ENCODE assay signal across 11 cellular contexts in the genomic region with DNA sequence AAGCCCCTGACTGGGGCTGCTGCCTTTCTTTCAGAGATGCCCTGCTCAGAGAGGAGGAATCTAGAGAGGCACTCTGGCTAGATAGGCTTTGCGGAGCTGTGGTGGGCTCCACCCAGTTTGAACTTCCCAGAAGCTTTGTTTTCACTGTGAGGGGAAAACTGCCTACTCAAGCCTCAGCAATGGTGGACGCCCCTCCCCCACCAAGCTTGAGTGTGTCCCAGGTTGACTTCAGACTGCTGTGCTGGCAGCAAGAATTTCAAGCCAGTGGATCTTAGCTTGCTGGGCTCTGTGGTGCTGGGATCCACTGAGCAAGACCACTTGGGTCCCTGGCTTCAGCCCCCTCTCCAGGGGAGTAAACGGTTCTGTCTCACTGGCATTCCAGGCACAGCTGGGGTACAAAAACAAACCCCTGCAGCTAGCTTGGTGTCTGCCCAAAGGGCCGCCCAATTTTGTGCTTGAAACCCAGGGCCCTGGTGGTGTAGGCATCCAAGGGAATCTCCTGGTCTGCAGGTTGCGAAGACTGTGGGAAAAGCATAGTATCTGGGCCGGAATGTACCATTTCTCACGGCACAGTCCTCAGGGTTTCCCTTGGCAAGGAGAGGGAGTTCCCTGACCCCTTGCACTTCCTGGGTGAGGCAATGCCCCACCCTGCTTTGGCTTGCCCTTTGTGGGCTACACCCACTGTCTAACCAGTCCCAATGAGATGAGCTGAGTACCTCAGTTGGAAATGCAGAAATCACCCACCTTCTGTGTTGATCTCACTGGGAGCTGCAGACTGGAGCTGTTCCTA. TPM values are rescaled to one million over a fixed set of nuclear protein-coding genes. Genes with fewer than 3 reads are reported as not detected.
A peak's percentile ranks its signal among the peaks of the same experiment; 100 is the strongest.
DNase-seq lines count a peak whose midpoint lies in the region; ATAC-seq, FAIRE-seq and TF ChIP-seq lines count a peak whose summit lies in the region.
"Not testable (repeated sequence)": the region's sequence is repeated elsewhere in the genome, so short reads cannot be mapped to it uniquely, and the experiment has no call there.
"Had no signal": no experiment of that assay in that cellular context is flagged by ENCODE, and none has a peak within 500 bp of the region (broad histone marks: within the 10 kb centered on the region; RNA-seq: fewer than 3 reads in every experiment).

No MANE protein-coding gene starts in this region.

- dilution Hi-C loops in keratinocyte (cut with MboI; ENCODE audit: extremely low pct_ligation_motif_present, low sequenced_read_pairs) = not testable (repeated sequence)

- H3K36me3 ChIP-seq in HCT116 (ENCODE audit: control insufficient read depth in 1 of 2, insufficient read depth in 2 of 2, low read length in 2 of 2); bronchial epithelial cell (ENCODE audit: control insufficient read depth, insufficient read depth, low read length); keratinocyte (ENCODE audit: control insufficient read depth in 2 of 2, extremely low read depth in 1 of 2, insufficient read depth in 2 of 2, low read length in 2 of 2); small intestine (ENCODE audit: control insufficient read depth in 2 of 2, insufficient read depth in 2 of 2, low read length in 2 of 2): not testable (repeated sequence)

- not testable (repeated sequence) for H3K9me1 ChIP-seq in keratinocyte (ENCODE audit: control insufficient read depth, extremely low read depth, insufficient read depth, low read length)

- not testable (repeated sequence) for BruUV-seq in HCT116 (replicated peaks; lab: Mats Ljungman, UMichigan)

- not testable (repeated sequence) for TF ChIP-seq POLR2A in A549 (IDR thresholded peaks at IDR 0.05; ENCODE audit: low read length); HCT116 (IDR thresholded peaks at IDR 0.05; ENCODE audit: borderline replicate concordance, extremely low read depth, insufficient read depth, insufficient read length)

- H3K4me2 ChIP-seq in A549 = peak overlapping the region; percentile 20; the same call in 1 of the 3 replicates
- H3K4me2 ChIP-seq in HCT116 (ENCODE audit: low read length) = peak overlapping the region; percentile 45
- peak overlapping the region; percentile 56 for H3K4me2 ChIP-seq in keratinocyte (ENCODE audit: control insufficient read depth, extremely low read depth, insufficient read depth, low read depth, low read length)

- DNase-seq in A549 (ENCODE audit: low read depth in 1 of 2, low spot score in 1 of 2) (peak in 1 of 2 experiments; percentile 73), NCI-H460 (ENCODE audit: extremely low read depth, low read depth) (peak; percentile 68), T-helper 17 cell (peak in 1 of 3 donors; percentile 25), bronchial epithelial cell (ENCODE audit: low read depth) (peak; percentile 79), epithelial cell of esophagus (ENCODE audit: low read depth) (peak; percentile 82), small intestine (peak; percentile 76)
- DNase-seq in HCT116 (ENCODE audit: low read depth, low spot score); keratinocyte (ENCODE audit: low read depth, low spot score): not testable (repeated sequence)

- intact Hi-C loops in HCT116 (cut with micrococcal nuclease) = not testable (repeated sequence)

- not testable (repeated sequence) for TF ChIP-seq EP300 in A549 (IDR thresholded peaks at IDR 0.05)

- 33% methylated on average over 5 of the region's 7 CpGs for WGBS in A549 (ENCODE audit: missing lambda C conversion rate)
- 53 to 60% (median 54%) methylated on average over 7 of the region's 7 CpGs for WGBS in small intestine, 3 donors

- ATAC-seq in A549 (peak in 1 of 2 experiments; percentile 76; a peak in 3 of 6 replicates), HCT116 (peak; percentile 68), T-helper 17 cell (peak; percentile 74)

- not testable (repeated sequence) for H3K4me3 ChIP-seq in A549; HCT116 (replicated peaks in 1 of 2; ENCODE audit: low read depth in 1 of 2, low read length in 2 of 2); bronchial epithelial cell (ENCODE audit: low read depth, low read length); epithelial cell of esophagus (ENCODE audit: low read length); keratinocyte (ENCODE audit: control insufficient read depth in 2 of 3, extremely low read depth in 1 of 3, insufficient read depth in 2 of 3, low read depth in 1 of 3, low read length in 3 of 3); small intestine (ENCODE audit: low read depth in 1 of 2, low read length in 2 of 2)

- CTCF ChIA-PET in A549 (lab: Yijun Ruan, JAX) = interaction anchor here (1.0 kb wide), 1 partner anchor 74 kb away, joined by 3 read pairs; no protein-coding TSS in a partner anchor
- CTCF ChIA-PET in HCT116 (lab: Charles Lee) = not testable (repeated sequence)

- H3K9ac ChIP-seq in HCT116 (ENCODE audit: low read length); keratinocyte (ENCODE audit: control insufficient read depth, extremely low read depth, insufficient read depth, low read length): not testable (repeated sequence)

- not testable (repeated sequence) for H3K27ac Mint-ChIP-seq in T-helper 17 cell

- not testable (repeated sequence) for FAIRE-seq in A549 (lab: Jason Lieb, UNC); bronchial epithelial cell (lab: Jason Lieb, UNC); keratinocyte (lab: Jason Lieb, UNC); small intestine (lab: Jason Lieb, UNC)

- not testable (repeated sequence) for H3K27me3 ChIP-seq in HCT116 (ENCODE audit: insufficient read depth, low read length); bronchial epithelial cell (ENCODE audit: control insufficient read depth, insufficient read depth, low read length); keratinocyte (ENCODE audit: control insufficient read depth, extremely low read depth, insufficient read depth, low read length); small intestine (ENCODE audit: control insufficient read depth in 2 of 2, insufficient read depth in 2 of 2, low read length in 2 of 2)

- not testable (repeated sequence) for H3K4me3 Mint-ChIP-seq in T-helper 17 cell

- H3K36me3 Mint-ChIP-seq in T-helper 17 cell (ENCODE audit: low read depth) = not testable (repeated sequence)

- TF ChIP-seq RAD21 in A549 (conservative IDR thresholded peaks at IDR 0.05 in 1 of 2, IDR thresholded peaks at IDR 0.05 in 1 of 2); HCT116 (IDR thresholded peaks at IDR 0.05; ENCODE audit: low read depth): not testable (repeated sequence)

- not testable (repeated sequence) for H3K79me2 ChIP-seq in HCT116 (ENCODE audit: insufficient read depth, low read length); keratinocyte (ENCODE audit: control insufficient read depth, insufficient read depth, low read length)

- not testable (repeated sequence) for H3K9me3 ChIP-seq in A549; HCT116 (ENCODE audit: control insufficient read depth in 1 of 2, insufficient read depth in 1 of 2, low read depth in 1 of 2, low read length in 2 of 2); T-helper 17 cell (ENCODE audit: control insufficient read depth, low read length, poor library complexity, severe bottlenecking); keratinocyte (ENCODE audit: control insufficient read depth, low read depth, low read length); small intestine (ENCODE audit: control insufficient read depth, low read depth)

- POLR2A ChIA-PET in A549 (lab: Yijun Ruan, JAX); HCT116 (lab: Charles Lee): not testable (repeated sequence)

- not testable (repeated sequence) for H3K4me1 Mint-ChIP-seq in T-helper 17 cell

- H3K27ac ChIP-seq in A549 = peak overlapping the region; percentile 42 to 73; a peak in 4 of 6 replicates
- H3K27ac ChIP-seq in HCT116 (ENCODE audit: low read depth, low read length); keratinocyte (ENCODE audit: control insufficient read depth, insufficient read depth, low read length); small intestine (ENCODE audit: low read depth in 1 of 2, low read length in 1 of 2): not testable (repeated sequence)

- not testable (repeated sequence) for H3K9me2 ChIP-seq in HCT116 (ENCODE audit: insufficient read depth)

- H4K20me1 ChIP-seq in HCT116 (ENCODE audit: insufficient read depth); keratinocyte (ENCODE audit: control insufficient read depth, extremely low read depth, insufficient read depth, low read length): not testable (repeated sequence)

- not testable (repeated sequence) for H3K27me3 Mint-ChIP-seq in T-helper 17 cell

- RAD21 ChIA-PET in HCT116 (lab: Charles Lee; ENCODE audit: low non-redundant PET in 1 of 2, low total read pairs in 2 of 2, uncharacterized antibody in 2 of 2, unreplicated experiment in 2 of 2) = not testable (repeated sequence)

- not testable (repeated sequence) for H3K4me1 ChIP-seq in A549; small intestine (ENCODE audit: control insufficient read depth in 2 of 2, insufficient read depth in 1 of 2, low read depth in 1 of 2, low read length in 1 of 2)
- H3K4me1 ChIP-seq in HCT116 (ENCODE audit: control insufficient read depth in 1 of 2, insufficient read depth in 2 of 2, low read length in 2 of 2) (peaks cover 0 to 22% of the 10 kb centered on the region in 2 experiments; a peak in 2 of 4 replicates), keratinocyte (ENCODE audit: control insufficient read depth, extremely low read depth, insufficient read depth, low read length) (peaks cover 11% of the 10 kb centered on the region)

- not testable (repeated sequence) for H2AFZ ChIP-seq in HCT116 (ENCODE audit: low read depth, low read length, poor library complexity, severe bottlenecking)
- peak overlapping the region; percentile 30 for H2AFZ ChIP-seq in keratinocyte (ENCODE audit: control insufficient read depth, low read length)

- not testable (repeated sequence) for TF ChIP-seq CTCF in A549 (IDR thresholded peaks at IDR 0.05); HCT116 (IDR thresholded peaks at IDR 0.05 in 2 of 3, conservative IDR thresholded peaks at IDR 0.05 in 1 of 3; ENCODE audit: borderline replicate concordance in 1 of 3, insufficient read depth in 1 of 3, low read depth in 2 of 3, low read length in 2 of 3); bronchial epithelial cell (IDR thresholded peaks at IDR 0.05; ENCODE audit: insufficient read depth, low read length, severe bottlenecking); epithelial cell of esophagus (IDR thresholded peaks at IDR 0.05; ENCODE audit: insufficient read depth, low read depth, low read length, missing control alignments); keratinocyte (optimal IDR thresholded peaks at IDR 0.05 in 1 of 3, IDR thresholded peaks at IDR 0.05 in 1 of 3, conservative IDR thresholded peaks at IDR 0.05 in 1 of 3; ENCODE audit: extremely low read depth in 1 of 3, insufficient read depth in 2 of 3, low read length in 3 of 3)

RNA-seq across cellular contexts. Expression of gene CCL20, which starts 25.9 kb away (rescaled TPM):
- polyA plus RNA-seq in A549 (2011; rRNA removed) (3.4 and 6.5 TPM in 2 replicates), A549 (2017; fragmentation: RNase III; extraction: RNeasy Plus Mini Kit Qiagen cat#74134 plus additional on column Dnase treatment) (0.43 to 1.1 TPM (median 0.45 TPM) in 3 replicates), keratinocyte (0.70 to 13.5 TPM (median 5.2 TPM) in 3 replicates), small intestine (10 to 100 TPM in 1 of 3 donors, 1 to 10 TPM in 2; 9.6 to 15.9 (median 9.7) TPM)
- 0.57 and 1.3 TPM in 2 replicates for polyA plus RNA-seq in A549 (2012; cell fraction: cytosol; rRNA removed)
- 0.18 and 0.47 TPM in 2 replicates for polyA plus RNA-seq in A549 (2012; cell fraction: nucleus; rRNA removed)
- polyA minus RNA-seq in A549 (2011; rRNA and poly(A)+ RNA removed) = 1.8 and 2.7 TPM in 2 replicates
- total RNA-seq in HCT116 (2021; ENCODE audit: unreplicated experiment) (0.30 TPM), T-helper 17 cell (10 to 100 TPM; 24.3 to 39.7 TPM), bronchial epithelial cell (1.5 and 3.7 TPM in 2 replicates)
- 0.12 and 0.36 TPM in 2 replicates for polyA plus RNA-seq in HCT116 (2012)
- 7.1 and 10.8 TPM in 2 replicates for total RNA-seq in NCI-H460 (2014; rRNA removed; shearing (Covaris generic))
- polyA plus RNA-seq in NCI-H460 (2014; cell fraction: nucleus; rRNA removed) = 11.8 and 17.3 TPM in 2 replicates
- polyA plus RNA-seq in keratinocyte (2011; ENCODE audit: low read depth) = 3.1 TPM
- polyA plus RNA-seq in keratinocyte (2011; cell fraction: cytosol; rRNA removed) = 1.3 and 2.9 TPM in 2 replicates
- polyA plus RNA-seq in keratinocyte (2011; cell fraction: nucleus; rRNA removed) = 4.0 and 4.7 TPM in 2 replicates
- polyA plus RNA-seq in keratinocyte (2012; ENCODE audit: low replicate concordance) = 1.0 and 11.7 TPM in 2 replicates
- 1.5 to 6.9 TPM (median 2.0 TPM) in 3 replicates for polyA minus RNA-seq in keratinocyte
- polyA minus RNA-seq in keratinocyte (2011; cell fraction: cytosol; rRNA and poly(A)+ RNA removed) = not detected
- polyA minus RNA-seq in keratinocyte (2011; cell fraction: nucleus; rRNA and poly(A)+ RNA removed) = 2.1 and 3.4 TPM in 2 replicates
- total RNA-seq: H7, Right ventricle myocardium superior had no signal

RNA-seq across cellular contexts. Expression of gene DAW1, which starts 31.9 kb away (rescaled TPM):
- polyA plus RNA-seq in A549 (2011; rRNA removed) (2.2 and 2.7 TPM in 2 replicates), A549 (2017; fragmentation: RNase III; extraction: RNeasy Plus Mini Kit Qiagen cat#74134 plus additional on column Dnase treatment) (1.1 to 2.0 TPM (median 1.3 TPM) in 3 replicates), keratinocyte (0.18 to 0.24 TPM (median 0.18 TPM) in 3 replicates), small intestine (not detected)
- 1.1 and 1.2 TPM in 2 replicates for polyA plus RNA-seq in A549 (2012; cell fraction: cytosol; rRNA removed)
- polyA plus RNA-seq in A549 (2012; cell fraction: nucleus; rRNA removed) = 0.54 and 0.56 TPM in 2 replicates
- 0.83 and 0.91 TPM in 2 replicates for polyA minus RNA-seq in A549 (2011; rRNA and poly(A)+ RNA removed)
- total RNA-seq in HCT116 (2021; ENCODE audit: unreplicated experiment) (0.20 TPM), T-helper 17 cell (not detected), bronchial epithelial cell (0.13 and 0.26 TPM in 2 replicates)
- polyA plus RNA-seq in HCT116 (2012) = 0.15 and 0.26 TPM in 2 replicates
- total RNA-seq in NCI-H460 (2014; rRNA removed; shearing (Covaris generic)) = 99.2 and 104 TPM in 2 replicates
- polyA plus RNA-seq in NCI-H460 (2014; cell fraction: nucleus; rRNA removed) = 17.0 and 19.2 TPM in 2 replicates
- 0.26 TPM for polyA plus RNA-seq in keratinocyte (2011; ENCODE audit: low read depth)
- 0.05 and 0.19 TPM in 2 replicates for polyA plus RNA-seq in keratinocyte (2011; cell fraction: cytosol; rRNA removed)
- 0.13 and 0.19 TPM in 2 replicates for polyA plus RNA-seq in keratinocyte (2011; cell fraction: nucleus; rRNA removed)
- 0.21 TPM in 1 of 2 replicates, not detected in the other for polyA plus RNA-seq in keratinocyte (2012; ENCODE audit: low replicate concordance)
- polyA minus RNA-seq in keratinocyte = 0.10 TPM in 1 of 3 replicates, not detected in the others
- polyA minus RNA-seq in keratinocyte (2011; cell fraction: cytosol; rRNA and poly(A)+ RNA removed) = not detected
- 0.21 and 0.23 TPM in 2 replicates for polyA minus RNA-seq in keratinocyte (2011; cell fraction: nucleus; rRNA and poly(A)+ RNA removed)
- total RNA-seq: SK-MEL-5 had no signal

Comparison
In these comparisons a context has a peak if more than half of its experiments do, and no peak if none do; other contexts are left out.
1. RNA of gene DAW1, which starts 31.9 kb away (total RNA-seq): 99.2 to 104 TPM in NCI-H460; 0.13 to 0.26 TPM in bronchial epithelial cell, 0.20 TPM in HCT116 (single experiment) and not detected in T-helper 17 cell; every median in the first group is over 10 times any median in the second.
2. Peak in every context shown above with its lines, with median percentiles within 50 percentile points of each other: H3K4me2 ChIP-seq.